1 cellular context compared by ENCODE assay signal in genomic region chr17:81558115-81558468, GRCh38.
TF ChIP-seq lines count a peak whose summit lies in the region.

No MANE protein-coding gene starts in this region.

TF ChIP-seq in HepG2, 621 proteins besides CTCF, POLR2A, EP300 and RAD21:
- TF ChIP-seq ZNF556 (CRISPR knock-in tag; IDR thresholded peaks at IDR 0.05; ENCODE audit: borderline replicate concordance) (no peak), ZNF670 (CRISPR knock-in tag; IDR thresholded peaks at IDR 0.05; ENCODE audit: borderline replicate concordance) (no peak), RBM22 (optimal IDR thresholded peaks at IDR 0.05; ENCODE audit: low read length) (peak; percentile 70)
TF ChIP-seq in HepG2: peak in this region for 1.
